ENCODE assay signal across 13 cellular contexts in genomic region chr21:41321211-41321907, GRCh38. TPM values are rescaled to one million over a fixed set of nuclear protein-coding genes. Genes with fewer than 3 reads are reported as not detected.
DNase-seq lines count a peak whose midpoint lies in the region; ATAC-seq and TF ChIP-seq lines count a peak whose summit lies in the region.
"Had no signal": no experiment of that assay in that cellular context is flagged by ENCODE, and none has a peak within 500 bp of the region (broad histone marks: within the 10 kb centered on the region; RNA-seq: fewer than 3 reads in every experiment).

No MANE protein-coding gene starts in this region.

- ATAC-seq in naive thymus-derived CD4-positive, alpha-beta T cell, result peak; percentile 73

- peak overlapping the region in 2 of 10 donors; percentile 12 to 35 for H3K4me3 Mint-ChIP-seq in naive thymus-derived CD4-positive, alpha-beta T cell
- no peak overlapping the region for H3K4me3 Mint-ChIP-seq in HFFc6

- no peaks in the 10 kb centered on the region for H3K36me3 Mint-ChIP-seq in naive thymus-derived CD4-positive, alpha-beta T cell
- H3K36me3 Mint-ChIP-seq in HFFc6 (ENCODE audit: low read depth), result no peaks in the 10 kb centered on the region

- no peaks in the 10 kb centered on the region for H4K20me1 ChIP-seq in OCI-LY7 (ENCODE audit: insufficient read depth, low read length)

- H3K4me1 Mint-ChIP-seq in naive thymus-derived CD4-positive, alpha-beta T cell, result peaks cover 0 to 18% (median 10%) of the 10 kb centered on the region in 7 donors
- H3K4me1 Mint-ChIP-seq in HFFc6 (ENCODE audit: low read depth), result no peaks in the 10 kb centered on the region

- no peaks in the 10 kb centered on the region for H3K79me2 ChIP-seq in OCI-LY7 (ENCODE audit: insufficient read depth, low read depth, low read length)

- H2AFZ ChIP-seq in OCI-LY7 (ENCODE audit: low read length), result peak overlapping the region; percentile 82

- POLR2A ChIA-PET in OCI-LY7 (lab: Charles Lee), result interaction anchor here (0.9 to 2.0 kb wide), 2 partner anchors 26 to 46 kb away, joined by 3 to 17 read pairs; no protein-coding TSS in a partner anchor
- POLR2A ChIA-PET in naive thymus-derived CD4-positive, alpha-beta T cell (lab: Charles Lee), result no interaction called here

- peaks cover 47% of the 10 kb centered on the region for H3K4me1 ChIP-seq in OCI-LY7 (ENCODE audit: insufficient read depth, low read length, poor library complexity, severe bottlenecking)
- peaks cover 0 to 8% of the 10 kb centered on the region in 2 donors for H3K4me1 ChIP-seq in naive thymus-derived CD4-positive, alpha-beta T cell (ENCODE audit: control insufficient read depth in 2 of 2, insufficient read depth in 2 of 2, low read length in 2 of 2)

- no peaks in the 10 kb centered on the region for H3K9me3 Mint-ChIP-seq in naive thymus-derived CD4-positive, alpha-beta T cell
- H3K9me3 Mint-ChIP-seq in HFFc6, result peaks cover 8% of the 10 kb centered on the region; the same call in 1 of the 2 replicates

- H3K27me3 Mint-ChIP-seq in naive thymus-derived CD4-positive, alpha-beta T cell, result peaks cover 8 to 34% (median 20%) of the 10 kb centered on the region in 5 donors
- peaks cover 9% of the 10 kb centered on the region for H3K27me3 Mint-ChIP-seq in HFFc6 (ENCODE audit: insufficient read depth)

- H3K27me3 ChIP-seq in naive thymus-derived CD4-positive, alpha-beta T cell (ENCODE audit: control insufficient read depth in 2 of 2, insufficient read depth in 2 of 2, low read length in 2 of 2), result no peaks in the 10 kb centered on the region

- CTCF ChIA-PET in OCI-LY7 (lab: Charles Lee; ENCODE audit: unreplicated experiment), result interaction anchor here (1.1 to 1.4 kb wide), 2 partner anchors 46 to 48 kb away, joined by 3 to 5 read pairs; no protein-coding TSS in a partner anchor
- CTCF ChIA-PET in naive thymus-derived CD4-positive, alpha-beta T cell (lab: Charles Lee), result interaction anchor here (1.5 kb wide), 1 partner anchor 48 kb away, joined by 3 read pairs; no protein-coding TSS in a partner anchor

- H3K36me3 ChIP-seq in OCI-LY7 (ENCODE audit: insufficient read depth, low read length), result no peaks in the 10 kb centered on the region
- no peaks in the 10 kb centered on the region for H3K36me3 ChIP-seq in naive thymus-derived CD4-positive, alpha-beta T cell (ENCODE audit: control insufficient read depth in 2 of 3, insufficient read depth in 3 of 3, low read length in 3 of 3)

- H3K27ac Mint-ChIP-seq in naive thymus-derived CD4-positive, alpha-beta T cell, result peak overlapping the region in 5 of 9 donors; percentile 5 to 60 (median 38)
- H3K27ac Mint-ChIP-seq in HFFc6, result no peak overlapping the region

- H3K4me3 ChIP-seq in OCI-LY7 (ENCODE audit: low read depth, low read length, poor library complexity, severe bottlenecking), result peak overlapping the region; percentile 17
- no peak overlapping the region for H3K4me3 ChIP-seq in naive thymus-derived CD4-positive, alpha-beta T cell (ENCODE audit: low read length)
- H3K4me3 ChIP-seq: smooth muscle cell had no signal

- BruUV-seq in OCI-LY7 (replicated peaks; lab: Mats Ljungman, UMichigan), result no TSS peak

- peak overlapping the region; percentile 96 for H3K27ac ChIP-seq in OCI-LY7 (ENCODE audit: low read depth, low read length, poor library complexity, severe bottlenecking)
- no peak overlapping the region for H3K27ac ChIP-seq in naive thymus-derived CD4-positive, alpha-beta T cell (ENCODE audit: low read depth, low read length)

- no peaks in the 10 kb centered on the region for H3K9me3 ChIP-seq in OCI-LY7 (ENCODE audit: low read length)
- no peaks in the 10 kb centered on the region for H3K9me3 ChIP-seq in naive thymus-derived CD4-positive, alpha-beta T cell (ENCODE audit: control insufficient read depth in 2 of 3, low read length in 3 of 3)

- peak overlapping the region; percentile 69 for H3K4me2 ChIP-seq in OCI-LY7 (ENCODE audit: low read length)
- H3K4me2 ChIP-seq: smooth muscle cell had no signal

- peak; percentile 18 for DNase-seq in activated CD4-positive, alpha-beta T cell treated with anti-CD3 and anti-CD28 coated beads for 48 hours
- DNase-seq in activated CD4-positive, alpha-beta T cell treated with anti-CD3 and anti-CD28 coated beads, Interleukin-2, amount 50 U/mL, for 48 hours, result no peak
- DNase-seq in NAMALWA (ENCODE audit: low spot score) (peak; percentile 91), OCI-LY7 (ENCODE audit: low spot score) (peak; percentile 95), GDM1 (lab: John Stamatoyannopoulos, UW) (no peak), HFFc6 (no peak), NCI-H2227 treated with DMSO at 0.1 percent for 48 hours (lab: John Stamatoyannopoulos, UW) (no peak)
- DNase-seq in naive thymus-derived CD4-positive, alpha-beta T cell, result peak in 6 of 9 donors; percentile 10 to 37 (median 26)
- DNase-seq: activated CD8-positive, alpha-beta memory T cell treated with anti-CD3 and anti-CD28 coated beads, Interleukin-2, amount 50 U/mL, for 4 hours; glutamatergic neuron; OCI-M1 had no signal

- peak; percentile 73 for TF ChIP-seq CTCF in OCI-LY7 (conservative IDR thresholded peaks at IDR 0.05; ENCODE audit: low read length)
- TF ChIP-seq CTCF in HFFc6 (IDR thresholded peaks at IDR 0.05), result no peak

- H3K9me2 ChIP-seq in OCI-LY7 (ENCODE audit: insufficient read depth, low read length), result no peaks in the 10 kb centered on the region

- intact Hi-C loops in OCI-LY7 (cut with micrococcal nuclease; ENCODE audit: unreplicated experiment), result loop anchor here (1.0 to 5.0 kb wide), 4 partner anchors 39 to 139 kb away; partner anchors contain the start of gene MX1
- intact Hi-C loops in naive thymus-derived CD4-positive, alpha-beta T cell (cut with micrococcal nuclease), result loop anchor here in 1 of 2 donors (1.0 kb wide), 1 partner anchor 41 kb away; the partner anchor contains the start of gene MX2

RNA-seq across cellular contexts. Expression of gene FAM3B, which starts 4.8 kb away (rescaled TPM):
- total RNA-seq in OCI-LY7 (2014; rRNA removed; shearing (Covaris generic)), result 0.19 TPM in 1 of 2 replicates, not detected in the other
- total RNA-seq in OCI-LY7 (2022), result not detected in 2 replicates
- total RNA-seq in naive thymus-derived CD4-positive, alpha-beta T cell, result not detected
- polyA plus RNA-seq in naive thymus-derived CD4-positive, alpha-beta T cell, result not detected
- total RNA-seq in HFFc6 (2021; fragmentation: NEBNext Ultra II Directional; extraction: Animal tissue kit (Norgen Biotek cat#: 25700)), result not detected
- total RNA-seq: smooth muscle cell had no signal
- polyA plus RNA-seq: neural cell had no signal

RNA-seq across cellular contexts. Expression of gene MX2, which starts 40.5 kb away (rescaled TPM):
- 7.3 and 10.4 TPM in 2 replicates for total RNA-seq in OCI-LY7 (2014; rRNA removed; shearing (Covaris generic))
- total RNA-seq in OCI-LY7 (2022), result 3.5 and 4.5 TPM in 2 replicates
- total RNA-seq in naive thymus-derived CD4-positive, alpha-beta T cell, result 100 to 1,000 TPM in 3 of 5 experiments, 10 to 100 TPM in 2; 84.8 to 116 (median 100) TPM
- 10 to 100 TPM; 46.7 to 49.5 TPM for polyA plus RNA-seq in naive thymus-derived CD4-positive, alpha-beta T cell
- under 1 TPM in 5 of 6 experiments, not detected in 1; 0.11 to 0.61 (median 0.36) TPM for total RNA-seq in HFFc6 (2021; fragmentation: NEBNext Ultra II Directional; extraction: Animal tissue kit (Norgen Biotek cat#: 25700))
- polyA plus RNA-seq: neural cell had no signal

Comparison
In these comparisons a context has a peak if more than half of its experiments do, and no peak if none do; other contexts are left out.
1. DNase-seq: peak in activated CD4-positive, alpha-beta T cell treated with anti-CD3 and anti-CD28 coated beads for 48 hours (single experiment), NAMALWA (single experiment), OCI-LY7 (single experiment) and naive thymus-derived CD4-positive, alpha-beta T cell (6 of 9); none in activated CD4-positive, alpha-beta T cell treated with anti-CD3 and anti-CD28 coated beads, Interleukin-2, amount 50 U/mL, for 48 hours (0 of 2), GDM1 (single experiment), HFFc6 (single experiment) and NCI-H2227 treated with DMSO at 0.1 percent for 48 hours (single experiment).
2. RNA of gene MX2, which starts 40.5 kb away (total RNA-seq): 84.8 to 116 TPM in naive thymus-derived CD4-positive, alpha-beta T cell; 3.5 to 10.4 TPM in OCI-LY7 and 0.11 to 0.61 TPM in HFFc6; every median in the first group is over 4 times any median in the second.